1 cellular context compared by ENCODE assay signal in genomic region chr2:47174731-47175361, GRCh38.
A peak's percentile ranks its signal among the peaks of the same experiment; 100 is the strongest.
TF ChIP-seq lines count a peak whose summit lies in the region.

No MANE protein-coding gene starts in this region.

TF ChIP-seq in GM12878, 131 proteins besides CTCF, POLR2A, EP300 and RAD21:
- TF ChIP-seq, protein P1, sequence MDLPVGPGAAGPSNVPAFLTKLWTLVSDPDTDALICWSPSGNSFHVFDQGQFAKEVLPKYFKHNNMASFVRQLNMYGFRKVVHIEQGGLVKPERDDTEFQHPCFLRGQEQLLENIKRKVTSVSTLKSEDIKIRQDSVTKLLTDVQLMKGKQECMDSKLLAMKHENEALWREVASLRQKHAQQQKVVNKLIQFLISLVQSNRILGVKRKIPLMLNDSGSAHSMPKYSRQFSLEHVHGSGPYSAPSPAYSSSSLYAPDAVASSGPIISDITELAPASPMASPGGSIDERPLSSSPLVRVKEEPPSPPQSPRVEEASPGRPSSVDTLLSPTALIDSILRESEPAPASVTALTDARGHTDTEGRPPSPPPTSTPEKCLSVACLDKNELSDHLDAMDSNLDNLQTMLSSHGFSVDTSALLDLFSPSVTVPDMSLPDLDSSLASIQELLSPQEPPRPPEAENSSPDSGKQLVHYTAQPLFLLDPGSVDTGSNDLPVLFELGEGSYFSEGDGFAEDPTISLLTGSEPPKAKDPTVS (IDR thresholded peaks at IDR 0.05; ENCODE audit: low read depth, low read length) = no peak
- TF ChIP-seq NBN (IDR thresholded peaks at IDR 0.05) = 0 out of 2 replicates have a peak, but pooled peaks have one; percentile 41
- no peak for TF ChIP-seq ETV6 (conservative IDR thresholded peaks at IDR 0.05 in 1 of 2, IDR thresholded peaks at IDR 0.05 in 1 of 2; ENCODE audit: borderline replicate concordance in 1 of 2, low read depth in 1 of 2)
- TF ChIP-seq FOS (IDR thresholded peaks at IDR 0.05; ENCODE audit: borderline replicate concordance, extremely low read depth, insufficient read length) = no peak
- TF ChIP-seq KLF5 (IDR thresholded peaks at IDR 0.05; ENCODE audit: partially characterized antibody) = no peak
- no peak for TF ChIP-seq SMARCA5 (IDR thresholded peaks at IDR 0.05)
- no peak for TF ChIP-seq RBBP5 (conservative IDR thresholded peaks at IDR 0.05)
- TF ChIP-seq SKIL (IDR thresholded peaks at IDR 0.05; ENCODE audit: low read depth, poor library complexity, severe bottlenecking) = no peak
- TF ChIP-seq SMAD5 (IDR thresholded peaks at IDR 0.05; ENCODE audit: low read depth) = 0 out of 2 replicates have a peak, but pooled peaks have one; percentile 48
- TF ChIP-seq PAX5 (IDR thresholded peaks at IDR 0.05; ENCODE audit: borderline replicate concordance, low read depth, low read length) = 0 out of 2 replicates have a peak, but pooled peaks have one; percentile 17
- TF ChIP-seq NR2C2 (IDR thresholded peaks at IDR 0.05; ENCODE audit: borderline replicate concordance, control insufficient read depth, insufficient read length, low read depth) = no peak
- TF ChIP-seq RUNX3 (IDR thresholded peaks at IDR 0.05; ENCODE audit: low read length) = peak; percentile 57
- TF ChIP-seq, protein P2, sequence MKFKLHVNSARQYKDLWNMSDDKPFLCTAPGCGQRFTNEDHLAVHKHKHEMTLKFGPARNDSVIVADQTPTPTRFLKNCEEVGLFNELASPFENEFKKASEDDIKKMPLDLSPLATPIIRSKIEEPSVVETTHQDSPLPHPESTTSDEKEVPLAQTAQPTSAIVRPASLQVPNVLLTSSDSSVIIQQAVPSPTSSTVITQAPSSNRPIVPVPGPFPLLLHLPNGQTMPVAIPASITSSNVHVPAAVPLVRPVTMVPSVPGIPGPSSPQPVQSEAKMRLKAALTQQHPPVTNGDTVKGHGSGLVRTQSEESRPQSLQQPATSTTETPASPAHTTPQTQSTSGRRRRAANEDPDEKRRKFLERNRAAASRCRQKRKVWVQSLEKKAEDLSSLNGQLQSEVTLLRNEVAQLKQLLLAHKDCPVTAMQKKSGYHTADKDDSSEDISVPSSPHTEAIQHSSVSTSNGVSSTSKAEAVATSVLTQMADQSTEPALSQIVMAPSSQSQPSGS (IDR thresholded peaks at IDR 0.05; ENCODE audit: low read length) = no peak
- TF ChIP-seq E2F8 (IDR thresholded peaks at IDR 0.05; ENCODE audit: low read depth, partially characterized antibody) = no peak
- no peak for TF ChIP-seq PKNOX1 (IDR thresholded peaks at IDR 0.05)
- TF ChIP-seq TCF7 (IDR thresholded peaks at IDR 0.05; ENCODE audit: borderline replicate concordance) = no peak
- no peak for TF ChIP-seq HDAC6 (IDR thresholded peaks at IDR 0.05; ENCODE audit: unreplicated experiment)
- peak; percentile 28; the same call in 1 of the 3 replicates for TF ChIP-seq POU2F2 (IDR thresholded peaks at IDR 0.05; ENCODE audit: borderline replicate concordance, low read depth, low read length)
- TF ChIP-seq POLR2AphosphoS5 (IDR thresholded peaks at IDR 0.05; ENCODE audit: low read length) = peak; percentile 82; the same call in 1 of the 2 replicates
- no peak for TF ChIP-seq MYB (IDR thresholded peaks at IDR 0.05; ENCODE audit: borderline replicate concordance, low read depth, low read length)
- no peak for TF ChIP-seq KDM1A (IDR thresholded peaks at IDR 0.05; ENCODE audit: borderline replicate concordance)
- TF ChIP-seq WRNIP1 (IDR thresholded peaks at IDR 0.05; ENCODE audit: borderline replicate concordance, low read depth, low read length) = no peak
- no peak for TF ChIP-seq ZZZ3 (IDR thresholded peaks at IDR 0.05; ENCODE audit: control insufficient read depth, insufficient read length, low read depth)
- no peak for TF ChIP-seq SPI1 (IDR thresholded peaks at IDR 0.05; ENCODE audit: borderline replicate concordance, insufficient read depth, low read depth, low read length)
- TF ChIP-seq CREM (IDR thresholded peaks at IDR 0.05; ENCODE audit: low read depth) = 0 out of 2 replicates have a peak, but pooled peaks have one; percentile 14
- TF ChIP-seq STAT3 (IDR thresholded peaks at IDR 0.05; ENCODE audit: low read depth, low read length) = no peak
- no peak for TF ChIP-seq JUNB (IDR thresholded peaks at IDR 0.05)
- no peak for TF ChIP-seq POLR2AphosphoS2 (IDR thresholded peaks at IDR 0.05; ENCODE audit: low read depth, low read length)
- TF ChIP-seq MLLT1 (IDR thresholded peaks at IDR 0.05) = 0 out of 2 replicates have a peak, but pooled peaks have one; percentile 49
- no peak for TF ChIP-seq BCL11A (IDR thresholded peaks at IDR 0.05; ENCODE audit: low read depth, low read length)
- peak; percentile 58; the same call in 1 of the 2 replicates for TF ChIP-seq ZBED1 (IDR thresholded peaks at IDR 0.05; ENCODE audit: borderline replicate concordance)
- no peak for TF ChIP-seq ATF7 (IDR thresholded peaks at IDR 0.05; ENCODE audit: low read depth)
- no peak for TF ChIP-seq ZNF217 (IDR thresholded peaks at IDR 0.05)
- TF ChIP-seq, protein P3, sequence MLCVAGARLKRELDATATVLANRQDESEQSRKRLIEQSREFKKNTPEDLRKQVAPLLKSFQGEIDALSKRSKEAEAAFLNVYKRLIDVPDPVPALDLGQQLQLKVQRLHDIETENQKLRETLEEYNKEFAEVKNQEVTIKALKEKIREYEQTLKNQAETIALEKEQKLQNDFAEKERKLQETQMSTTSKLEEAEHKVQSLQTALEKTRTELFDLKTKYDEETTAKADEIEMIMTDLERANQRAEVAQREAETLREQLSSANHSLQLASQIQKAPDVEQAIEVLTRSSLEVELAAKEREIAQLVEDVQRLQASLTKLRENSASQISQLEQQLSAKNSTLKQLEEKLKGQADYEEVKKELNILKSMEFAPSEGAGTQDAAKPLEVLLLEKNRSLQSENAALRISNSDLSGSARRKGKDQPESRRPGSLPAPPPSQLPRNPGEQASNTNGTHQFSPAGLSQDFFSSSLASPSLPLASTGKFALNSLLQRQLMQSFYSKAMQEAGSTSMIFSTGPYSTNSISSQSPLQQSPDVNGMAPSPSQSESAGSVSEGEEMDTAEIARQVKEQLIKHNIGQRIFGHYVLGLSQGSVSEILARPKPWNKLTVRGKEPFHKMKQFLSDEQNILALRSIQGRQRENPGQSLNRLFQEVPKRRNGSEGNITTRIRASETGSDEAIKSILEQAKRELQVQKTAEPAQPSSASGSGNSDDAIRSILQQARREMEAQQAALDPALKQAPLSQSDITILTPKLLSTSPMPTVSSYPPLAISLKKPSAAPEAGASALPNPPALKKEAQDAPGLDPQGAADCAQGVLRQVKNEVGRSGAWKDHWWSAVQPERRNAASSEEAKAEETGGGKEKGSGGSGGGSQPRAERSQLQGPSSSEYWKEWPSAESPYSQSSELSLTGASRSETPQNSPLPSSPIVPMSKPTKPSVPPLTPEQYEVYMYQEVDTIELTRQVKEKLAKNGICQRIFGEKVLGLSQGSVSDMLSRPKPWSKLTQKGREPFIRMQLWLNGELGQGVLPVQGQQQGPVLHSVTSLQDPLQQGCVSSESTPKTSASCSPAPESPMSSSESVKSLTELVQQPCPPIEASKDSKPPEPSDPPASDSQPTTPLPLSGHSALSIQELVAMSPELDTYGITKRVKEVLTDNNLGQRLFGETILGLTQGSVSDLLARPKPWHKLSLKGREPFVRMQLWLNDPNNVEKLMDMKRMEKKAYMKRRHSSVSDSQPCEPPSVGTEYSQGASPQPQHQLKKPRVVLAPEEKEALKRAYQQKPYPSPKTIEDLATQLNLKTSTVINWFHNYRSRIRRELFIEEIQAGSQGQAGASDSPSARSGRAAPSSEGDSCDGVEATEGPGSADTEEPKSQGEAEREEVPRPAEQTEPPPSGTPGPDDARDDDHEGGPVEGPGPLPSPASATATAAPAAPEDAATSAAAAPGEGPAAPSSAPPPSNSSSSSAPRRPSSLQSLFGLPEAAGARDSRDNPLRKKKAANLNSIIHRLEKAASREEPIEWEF (IDR thresholded peaks at IDR 0.05; ENCODE audit: insufficient replicate concordance, low read depth, low read length) = no peak
- TF ChIP-seq SMC3 (IDR thresholded peaks at IDR 0.05; ENCODE audit: borderline replicate concordance, low read length) = no peak
- no peak for TF ChIP-seq RFX5 (IDR thresholded peaks at IDR 0.05; ENCODE audit: low read depth, low read length)
- TF ChIP-seq CHD1 (IDR thresholded peaks at IDR 0.05; ENCODE audit: low read depth, low read length) = 0 out of 2 replicates have a peak, but pooled peaks have one; percentile 12
- TF ChIP-seq BRCA1 (IDR thresholded peaks at IDR 0.05; ENCODE audit: low read depth, low read length) = no peak
- TF ChIP-seq PAX8 (IDR thresholded peaks at IDR 0.05) = no peak
- no peak for TF ChIP-seq IRF4 (IDR thresholded peaks at IDR 0.05; ENCODE audit: low read depth, low read length)
- TF ChIP-seq NFXL1 (IDR thresholded peaks at IDR 0.05; ENCODE audit: borderline replicate concordance) = no peak
- no peak for TF ChIP-seq MTA3 (IDR thresholded peaks at IDR 0.05; ENCODE audit: borderline replicate concordance, low read length)
- no peak for TF ChIP-seq NR2C1 (IDR thresholded peaks at IDR 0.05)
- TF ChIP-seq IKZF2 (IDR thresholded peaks at IDR 0.05) = peak in 1 of 2 experiments; percentile 23; a peak in 1 of 4 replicates
- no peak for TF ChIP-seq ZNF24 (IDR thresholded peaks at IDR 0.05)
- TF ChIP-seq, protein P4, sequence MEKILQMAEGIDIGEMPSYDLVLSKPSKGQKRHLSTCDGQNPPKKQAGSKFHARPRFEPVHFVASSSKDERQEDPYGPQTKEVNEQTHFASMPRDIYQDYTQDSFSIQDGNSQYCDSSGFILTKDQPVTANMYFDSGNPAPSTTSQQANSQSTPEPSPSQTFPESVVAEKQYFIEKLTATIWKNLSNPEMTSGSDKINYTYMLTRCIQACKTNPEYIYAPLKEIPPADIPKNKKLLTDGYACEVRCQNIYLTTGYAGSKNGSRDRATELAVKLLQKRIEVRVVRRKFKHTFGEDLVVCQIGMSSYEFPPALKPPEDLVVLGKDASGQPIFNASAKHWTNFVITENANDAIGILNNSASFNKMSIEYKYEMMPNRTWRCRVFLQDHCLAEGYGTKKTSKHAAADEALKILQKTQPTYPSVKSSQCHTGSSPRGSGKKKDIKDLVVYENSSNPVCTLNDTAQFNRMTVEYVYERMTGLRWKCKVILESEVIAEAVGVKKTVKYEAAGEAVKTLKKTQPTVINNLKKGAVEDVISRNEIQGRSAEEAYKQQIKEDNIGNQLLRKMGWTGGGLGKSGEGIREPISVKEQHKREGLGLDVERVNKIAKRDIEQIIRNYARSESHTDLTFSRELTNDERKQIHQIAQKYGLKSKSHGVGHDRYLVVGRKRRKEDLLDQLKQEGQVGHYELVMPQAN (conservative IDR thresholded peaks at IDR 0.05) = 0 out of 2 replicates have a peak, but pooled peaks have one; percentile 17
- no peak for TF ChIP-seq ESRRA (IDR thresholded peaks at IDR 0.05; ENCODE audit: low read length)
- TF ChIP-seq YBX1 (IDR thresholded peaks at IDR 0.05) = no peak
- TF ChIP-seq SRF (IDR thresholded peaks at IDR 0.05; ENCODE audit: low read depth in 2 of 2, low read length in 2 of 2) = no peak
- 0 out of 2 replicates have a peak, but pooled peaks have one; percentile 17 for TF ChIP-seq CREB1 (IDR thresholded peaks at IDR 0.05; ENCODE audit: low read depth)
- peak; percentile 77 for TF ChIP-seq ZNF384 (IDR thresholded peaks at IDR 0.05; ENCODE audit: borderline replicate concordance, low read depth, low read length)
